9 cellular contexts compared by ENCODE assay signal in the genomic region with DNA sequence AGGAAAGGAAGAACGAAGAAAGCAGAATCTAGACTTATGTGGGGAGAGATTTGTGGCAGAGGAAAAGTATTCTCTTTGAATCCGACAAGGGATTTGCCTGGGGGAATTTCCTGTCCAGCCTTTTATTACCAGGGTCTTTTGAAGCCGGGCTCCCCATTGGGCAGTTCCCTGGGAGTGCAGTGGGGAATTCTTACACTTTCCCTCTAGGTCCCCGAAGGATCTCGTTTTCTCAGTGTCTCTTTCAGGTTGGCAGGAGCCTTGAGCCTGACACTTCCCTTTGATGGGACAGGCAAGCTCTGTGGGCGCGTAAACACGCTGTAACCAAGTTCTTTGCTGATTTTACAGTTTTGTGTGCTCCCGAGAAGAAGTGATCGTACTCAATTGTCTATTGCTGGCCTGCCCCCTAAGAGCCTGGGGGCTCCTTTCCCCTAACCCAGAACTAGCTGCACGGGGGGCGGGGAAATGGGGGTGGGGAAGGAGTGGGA. TPM values are rescaled to one million over a fixed set of nuclear protein-coding genes. Genes with fewer than 3 reads are reported as not detected.
DNase-seq lines count a peak whose midpoint lies in the region; ATAC-seq and TF ChIP-seq lines count a peak whose summit lies in the region.
"Had no signal": no experiment of that assay in that cellular context is flagged by ENCODE, and none has a peak within 500 bp of the region (broad histone marks: within the 10 kb centered on the region; RNA-seq: fewer than 3 reads in every experiment).

No MANE protein-coding gene starts in this region.

- peak overlapping the region; percentile 89 for H3K56ac ChIP-seq in mesendoderm (ENCODE audit: low read length)

- TF ChIP-seq CTCF in natural killer cell (IDR thresholded peaks at IDR 0.05) (no peak), MCF 10A (IDR thresholded peaks at IDR 0.05; ENCODE audit: unreplicated experiment) (no peak), vagina (IDR thresholded peaks at IDR 0.05) (no peak)

- H3K27ac ChIP-seq in mesendoderm (ENCODE audit: low read depth, low read length), result peak overlapping the region; percentile 52
- H3K27ac ChIP-seq in vagina, result peak overlapping the region; percentile 73

- no peaks in the 10 kb centered on the region for H3K9me3 ChIP-seq in vagina

- H3K4ac ChIP-seq in mesendoderm (ENCODE audit: low read depth, low read length), result no peak overlapping the region

- DNase-seq in natural killer cell (no peak), MCF 10A (ENCODE audit: unreplicated experiment) (peak; percentile 4), mesendoderm (peak; percentile 62), vagina (ENCODE audit: extremely low spot score in 2 of 2) (no peak), NCI-H146 treated with DMSO at 0.1 percent for 48 hours (lab: John Stamatoyannopoulos, UW; ENCODE audit: unreplicated experiment) (no peak), SW 1271 (lab: John Stamatoyannopoulos, UW) (no peak)
- DNase-seq in natural killer cell treated with Interleukin-12 subunit alpha and Interleukin-12 subunit beta and Interleukin-15 and Interleukin-18, amount 100 ng/mL, for 72 hours (ENCODE audit: low spot score), result no peak
- DNase-seq: naive B cell had no signal

- no peak overlapping the region for H3K27ac Mint-ChIP-seq in natural killer cell
- no peak overlapping the region for H3K27ac Mint-ChIP-seq in natural killer cell treated with Interleukin-12 subunit alpha and Interleukin-12 subunit beta and Interleukin-15 and Interleukin-18, amount 100 ng/mL, for 72 hours
- H3K27ac Mint-ChIP-seq in MCF 10A (ENCODE audit: low read depth, unreplicated experiment), result no peak overlapping the region
- H3K27ac Mint-ChIP-seq: naive B cell had no signal

- POLR2A ChIA-PET in MCF 10A (lab: Yijun Ruan, JAX), result interaction anchor here (1.2 to 1.7 kb wide), 4 partner anchors 19 to 829 kb away, joined by 3 to 8 read pairs (median 4); partner anchors contain the start of genes TMEM167A and XRCC4

- H3K36me3 Mint-ChIP-seq in natural killer cell, result no peaks in the 10 kb centered on the region
- peaks cover 9% of the 10 kb centered on the region for H3K36me3 Mint-ChIP-seq in natural killer cell treated with Interleukin-12 subunit alpha and Interleukin-12 subunit beta and Interleukin-15 and Interleukin-18, amount 100 ng/mL, for 72 hours
- no peaks in the 10 kb centered on the region for H3K36me3 Mint-ChIP-seq in MCF 10A (ENCODE audit: insufficient read depth, unreplicated experiment)

- H3K23ac ChIP-seq in mesendoderm (ENCODE audit: low read length), result peak overlapping the region; percentile 67

- H4K5ac ChIP-seq in mesendoderm (ENCODE audit: low read length), result no peak overlapping the region

- H3K4me1 Mint-ChIP-seq in natural killer cell (peaks cover 25 to 30% of the 10 kb centered on the region in 2 donors), MCF 10A (ENCODE audit: insufficient read depth, unreplicated experiment) (peaks cover 11% of the 10 kb centered on the region)
- H3K4me1 Mint-ChIP-seq in natural killer cell treated with Interleukin-12 subunit alpha and Interleukin-12 subunit beta and Interleukin-15 and Interleukin-18, amount 100 ng/mL, for 72 hours (ENCODE audit: low read depth in 2 of 2), result peaks cover 17 to 20% of the 10 kb centered on the region in 2 donors

- peak overlapping the region; percentile 82 for H3K9ac ChIP-seq in mesendoderm (ENCODE audit: low read length)

- H4K8ac ChIP-seq in mesendoderm (ENCODE audit: low read depth, low read length), result no peak overlapping the region

- no peak overlapping the region for H2BK15ac ChIP-seq in mesendoderm (replicated peaks; ENCODE audit: low read depth)

- H3K27me3 ChIP-seq in mesendoderm (ENCODE audit: insufficient read depth, low read length, poor library complexity) (no peaks in the 10 kb centered on the region), vagina (peaks cover 6% of the 10 kb centered on the region)

- no peak overlapping the region for H2BK120ac ChIP-seq in mesendoderm (ENCODE audit: low read depth, low read length)

- H3K9me3 Mint-ChIP-seq in natural killer cell (no peaks in the 10 kb centered on the region), MCF 10A (ENCODE audit: unreplicated experiment) (no peaks in the 10 kb centered on the region)
- no peaks in the 10 kb centered on the region for H3K9me3 Mint-ChIP-seq in natural killer cell treated with Interleukin-12 subunit alpha and Interleukin-12 subunit beta and Interleukin-15 and Interleukin-18, amount 100 ng/mL, for 72 hours

- H2BK5ac ChIP-seq in mesendoderm (ENCODE audit: low read length), result peak overlapping the region; percentile 69

- no CpG with 5 or more reads among the region's 12 CpGs for WGBS in mesendoderm (ENCODE audit: extremely low coverage, insufficient coverage, low lambda C conversion rate)

- peak overlapping the region; percentile 74 for H3K4me2 ChIP-seq in mesendoderm (ENCODE audit: low read length)

- H3K4me1 ChIP-seq in mesendoderm (ENCODE audit: control insufficient read depth, low read depth, low read length), result peaks cover 5% of the 10 kb centered on the region
- peaks cover 23% of the 10 kb centered on the region for H3K4me1 ChIP-seq in vagina

- H3K27me3 Mint-ChIP-seq in natural killer cell (ENCODE audit: low read depth in 2 of 2), result peaks cover 45 to 71% of the 10 kb centered on the region in 2 donors
- H3K27me3 Mint-ChIP-seq in natural killer cell treated with Interleukin-12 subunit alpha and Interleukin-12 subunit beta and Interleukin-15 and Interleukin-18, amount 100 ng/mL, for 72 hours, result peaks cover 49 to 67% of the 10 kb centered on the region in 2 donors
- H3K27me3 Mint-ChIP-seq in MCF 10A (ENCODE audit: insufficient read depth, unreplicated experiment), result peaks cover 49% of the 10 kb centered on the region

- H3K79me1 ChIP-seq in mesendoderm (ENCODE audit: low read length), result no peaks in the 10 kb centered on the region

- peak overlapping the region; percentile 57 for H3K4me3 ChIP-seq in mesendoderm (ENCODE audit: low read length)
- H3K4me3 ChIP-seq in vagina, result peak overlapping the region; percentile 51 to 57

- H3K36me3 ChIP-seq in mesendoderm (ENCODE audit: control insufficient read depth, insufficient read depth, low read length), result no peaks in the 10 kb centered on the region
- no peaks in the 10 kb centered on the region for H3K36me3 ChIP-seq in vagina

- H3K18ac ChIP-seq in mesendoderm (ENCODE audit: low read length), result peak overlapping the region; percentile 71

- TF ChIP-seq POLR2A in vagina (IDR thresholded peaks at IDR 0.05), result no peak

- ATAC-seq in natural killer cell, result no peak
- ATAC-seq in natural killer cell treated with Interleukin-12 subunit alpha and Interleukin-12 subunit beta and Interleukin-15 and Interleukin-18, amount 100 ng/mL, for 72 hours, result no peak
- no peak for ATAC-seq in GM18498 (IDR thresholded peaks at IDR 0.05; ENCODE audit: unreplicated experiment)

- peaks cover 8% of the 10 kb centered on the region for H3K79me2 ChIP-seq in mesendoderm (ENCODE audit: control insufficient read depth, insufficient read depth, low read length)

- no TSS peak for BruUV-seq in MCF 10A (replicated peaks; lab: Mats Ljungman, UMichigan)

- CTCF ChIA-PET in MCF 10A (lab: Yijun Ruan, JAX), result interaction anchor here (0.9 kb wide), 1 partner anchor 41 kb away, joined by 3 read pairs; no protein-coding TSS in a partner anchor

- peak overlapping the region; percentile 26 for H3K4me3 Mint-ChIP-seq in natural killer cell
- H3K4me3 Mint-ChIP-seq in natural killer cell treated with Interleukin-12 subunit alpha and Interleukin-12 subunit beta and Interleukin-15 and Interleukin-18, amount 100 ng/mL, for 72 hours, result no peak overlapping the region
- peak overlapping the region; percentile 80 for H3K4me3 Mint-ChIP-seq in MCF 10A (ENCODE audit: unreplicated experiment)

- intact Hi-C loops in natural killer cell (cut with micrococcal nuclease), result no loop called here
- intact Hi-C loops in MCF 10A (cut with micrococcal nuclease), result loop anchor here (5.0 kb wide), 5 partner anchors 104 to 1064 kb away; no protein-coding TSS in a partner anchor
- intact Hi-C loops in vagina (cut with DNase I), result loop anchor here (10.0 kb wide), 1 partner anchor 1116 kb away; no protein-coding TSS in a partner anchor

- no peak overlapping the region for H2AK5ac ChIP-seq in mesendoderm (ENCODE audit: low read length)

RNA-seq across cellular contexts. Expression of gene VCAN, which starts 0.6 kb away (rescaled TPM):
- 10 to 100 TPM in 2 of 3 donors, 1 to 10 TPM in 1; 2.3 to 60.1 (median 28.4) TPM for total RNA-seq in natural killer cell
- under 1 TPM; 0.42 to 0.57 TPM for total RNA-seq in natural killer cell treated with Interleukin-12 subunit alpha and Interleukin-12 subunit beta and Interleukin-15 and Interleukin-18, amount 100 ng/mL, for 72 hours
- 44.1 and 50.6 TPM in 2 replicates for total RNA-seq in MCF 10A (2022)
- polyA plus RNA-seq in mesendoderm (2013, experiment 1 of 2), result 115 TPM
- polyA plus RNA-seq in mesendoderm (2013, experiment 2 of 2), result 116 TPM
- total RNA-seq in vagina, result 71.2 TPM

Comparison
In these comparisons a context has a peak if more than half of its experiments do, and no peak if none do; other contexts are left out.
1. DNase-seq: peak in MCF 10A (single experiment) and mesendoderm (single experiment); none in natural killer cell (single experiment), natural killer cell treated with Interleukin-12 subunit alpha and Interleukin-12 subunit beta and Interleukin-15 and Interleukin-18, amount 100 ng/mL, for 72 hours (single experiment), vagina (0 of 2), NCI-H146 treated with DMSO at 0.1 percent for 48 hours (single experiment) and SW 1271 (0 of 2).